In genomic region chr2:175892046-175892445, GRCh38 we compare ENCODE assay signal across 15 cellular contexts.
DNase-seq lines count a peak whose midpoint lies in the region; ATAC-seq and TF ChIP-seq lines count a peak whose summit lies in the region.
"Had no signal": no experiment of that assay in that cellular context is flagged by ENCODE, and none has a peak within 500 bp of the region (broad histone marks: within the 10 kb centered on the region; RNA-seq: fewer than 3 reads in every experiment).

No MANE protein-coding gene starts in this region.

- H3K27ac ChIP-seq in foreskin keratinocyte = no peak overlapping the region
- H3K27ac ChIP-seq: KMS-11, Peyer's patch, SJCRH30 had no signal

- no peaks in the 10 kb centered on the region for H3K36me3 ChIP-seq in BE2C
- H3K36me3 ChIP-seq: Peyer's patch, SJCRH30 had no signal

- H3K27me3 ChIP-seq in foreskin keratinocyte = peaks cover 19% of the 10 kb centered on the region
- no peaks in the 10 kb centered on the region for H3K27me3 ChIP-seq in BE2C
- H3K27me3 ChIP-seq: Peyer's patch, SJCRH30 had no signal

- no peaks in the 10 kb centered on the region for H3K9me3 ChIP-seq in BE2C
- H3K9me3 ChIP-seq: Peyer's patch, SJCRH30 had no signal

- TF ChIP-seq CTCF in foreskin keratinocyte (conservative IDR thresholded peaks at IDR 0.05) (no peak), BE2C (IDR thresholded peaks at IDR 0.05; ENCODE audit: low read depth, low read length) (no peak)

- peak; percentile 44 for ATAC-seq in foreskin keratinocyte
- ATAC-seq in HG03135 (IDR thresholded peaks at IDR 0.05; ENCODE audit: unreplicated experiment) = no peak

- in situ Hi-C loops in KBM-7 (cut with MboI; ENCODE audit: low pct_unique_long_range_greater_than_20kb, low sequenced_read_pairs) = no loop called here

- H3K4me3 ChIP-seq in skeletal muscle cell (ENCODE audit: low read depth, low read length) (no peak overlapping the region), BE2C (ENCODE audit: low read depth, low read length) (no peak overlapping the region)
- H3K4me3 ChIP-seq: Peyer's patch, SJCRH30 had no signal

- DNase-seq in ELR (ENCODE audit: low read depth) = peak; percentile 23
- DNase-seq in astrocyte of the hippocampus (ENCODE audit: low read depth, low spot score) = peak; percentile 42
- peak in 1 of 2 donors; percentile 30 for DNase-seq in foreskin keratinocyte
- DNase-seq in skeletal muscle cell (ENCODE audit: low read depth) = peak; percentile 11
- DNase-seq in BE2C = no peak
- no peak for DNase-seq in KBM-7
- DNase-seq: DMS53, H9, MV-4-11, NCI-H1105 treated with DMSO at 0.1 percent for 48 hours, NCI-H2081 treated with DMSO at 0.1 percent for 48 hours, Peyer's patch, SJCRH30 had no signal

- H3K4me1 ChIP-seq in foreskin keratinocyte = no peaks in the 10 kb centered on the region
- H3K4me1 ChIP-seq in BE2C = peaks cover 4% of the 10 kb centered on the region; the same call in 1 of the 2 replicates
- H3K4me1 ChIP-seq: Peyer's patch had no signal

Comparison
In these comparisons a context has a peak if more than half of its experiments do, and no peak if none do; other contexts are left out.
1. DNase-seq: peak in ELR (single experiment), astrocyte of the hippocampus (single experiment) and skeletal muscle cell (single experiment); none in BE2C (single experiment) and KBM-7 (single experiment).